In the genomic region with DNA sequence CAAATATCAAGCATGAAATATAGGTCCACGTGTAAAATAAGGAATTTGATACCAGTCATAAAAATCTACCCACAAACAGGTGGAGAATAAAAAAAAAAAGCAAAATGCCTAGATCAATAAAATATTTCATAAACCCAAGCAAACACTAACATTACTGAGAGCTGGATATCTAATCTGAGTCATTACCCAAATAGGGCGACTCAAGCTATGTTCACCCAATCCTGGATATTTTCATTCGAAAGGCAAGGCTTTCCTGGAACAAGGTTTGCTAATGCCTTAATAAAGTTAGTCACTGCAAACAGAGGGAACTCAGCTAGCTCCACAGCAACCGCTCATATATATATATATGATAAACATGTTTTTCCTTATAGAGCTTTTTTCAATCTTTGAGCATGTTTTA, we compare ENCODE assay signal across 19 cellular contexts. TPM values are rescaled to one million over a fixed set of nuclear protein-coding genes. Genes with fewer than 3 reads are reported as not detected.
DNase-seq lines count a peak whose midpoint lies in the region; ATAC-seq, FAIRE-seq and TF ChIP-seq lines count a peak whose summit lies in the region.
"Had no signal": no experiment of that assay in that cellular context is flagged by ENCODE, and none has a peak within 500 bp of the region (broad histone marks: within the 10 kb centered on the region; RNA-seq: fewer than 3 reads in every experiment).

No MANE protein-coding gene starts in this region.

- H4K20me1 ChIP-seq in astrocyte (ENCODE audit: insufficient read depth, low read length) (no peaks in the 10 kb centered on the region), hepatocyte (ENCODE audit: insufficient read depth, poor library complexity, severe bottlenecking) (no peaks in the 10 kb centered on the region)
- H4K20me1 ChIP-seq: BLaER1 treated with 17β-estradiol and CSF1 and Interleukin-3, amounts not matched to agents 10 nM and 100 nM had no signal

- peaks cover 3% of the 10 kb centered on the region for H3K4me1 Mint-ChIP-seq in astrocyte (ENCODE audit: low read depth, unreplicated experiment)

- DNase-seq in AG08396 (ENCODE audit: low spot score), result peak; percentile 37
- peak; percentile 26 for DNase-seq in HS-5 (ENCODE audit: low read depth)
- DNase-seq in astrocyte (ENCODE audit: low read depth), result peak; percentile 59
- peak; percentile 28 for DNase-seq in hepatocyte (ENCODE audit: low spot score)
- no peak for DNase-seq in NK-92 treated with Interleukin-12 subunit alpha and Interleukin-12 subunit beta, amount 100 ng/mL, for 24 hours (lab: John Stamatoyannopoulos, UW)
- no peak for DNase-seq in activated naive CD4-positive, alpha-beta T cell (lab: John Stamatoyannopoulos, UW)
- DNase-seq: activated CD8-positive, alpha-beta memory T cell treated with anti-CD3 and anti-CD28 coated beads for 24 hours; activated naive CD4-positive, alpha-beta T cell treated with anti-CD3 and anti-CD28 coated beads, Interleukin-2, amount 50 U/mL, for 16 hours; colonic mucosa; naive thymus-derived CD4-positive, alpha-beta T cell; NCI-H1105 treated with DMSO at 0.1 percent for 48 hours; NCI-H748 treated with DMSO at 0.1 percent for 48 hours had no signal

- no peak overlapping the region for H3K27ac Mint-ChIP-seq in astrocyte (ENCODE audit: unreplicated experiment)
- H3K27ac Mint-ChIP-seq: naive thymus-derived CD4-positive, alpha-beta T cell; stimulated activated naive CD8-positive, alpha-beta T cell treated with anti-CD3 and anti-CD28 coated beads, Interleukin-15, Interleukin-2, amounts not matched to agents 100 ng/mL and 50 ng/mL, for 24 hours had no signal

- H3K79me2 ChIP-seq in astrocyte (ENCODE audit: insufficient read depth, low read length) (no peaks in the 10 kb centered on the region), hepatocyte (no peaks in the 10 kb centered on the region)

- H3K9me3 ChIP-seq in astrocyte (ENCODE audit: insufficient read depth, low read depth, low read length) (no peaks in the 10 kb centered on the region), hepatocyte (ENCODE audit: low read depth) (no peaks in the 10 kb centered on the region)
- H3K9me3 ChIP-seq: colonic mucosa, HAP-1, right atrium auricular region had no signal

- H3K4me2 ChIP-seq in astrocyte (ENCODE audit: low read length) (peak overlapping the region; percentile 21), hepatocyte (no peak overlapping the region)
- H3K4me2 ChIP-seq: BLaER1 treated with 17β-estradiol and CSF1 and Interleukin-3, amounts not matched to agents 10 nM and 100 nM had no signal

- H3K27me3 ChIP-seq in astrocyte (ENCODE audit: insufficient read depth, low read length), result peaks cover 2% of the 10 kb centered on the region
- no peaks in the 10 kb centered on the region for H3K27me3 ChIP-seq in hepatocyte
- H3K27me3 ChIP-seq: BLaER1 treated with 17β-estradiol and CSF1 and Interleukin-3, amounts not matched to agents 10 nM and 100 nM; colonic mucosa; right atrium auricular region had no signal

- H2AFZ ChIP-seq in astrocyte (ENCODE audit: low read depth, low read length) (no peak overlapping the region), hepatocyte (no peak overlapping the region)

- ATAC-seq in GM21526 (IDR thresholded peaks at IDR 0.05; ENCODE audit: low FRiP score, unreplicated experiment) (no peak), HG02981 (IDR thresholded peaks at IDR 0.05; ENCODE audit: unreplicated experiment) (no peak)
- ATAC-seq: naive thymus-derived CD4-positive, alpha-beta T cell had no signal

- peaks cover 10% of the 10 kb centered on the region for H3K27me3 Mint-ChIP-seq in astrocyte (ENCODE audit: low read depth, unreplicated experiment)
- H3K27me3 Mint-ChIP-seq: stimulated activated naive CD8-positive, alpha-beta T cell treated with anti-CD3 and anti-CD28 coated beads, Interleukin-15, Interleukin-2, amounts not matched to agents 100 ng/mL and 50 ng/mL, for 24 hours had no signal

- no peaks in the 10 kb centered on the region for H3K9me2 ChIP-seq in hepatocyte (replicated peaks; ENCODE audit: insufficient read depth)

- H3K4me1 ChIP-seq in astrocyte (ENCODE audit: insufficient read depth, low read length) (peaks cover 3% of the 10 kb centered on the region), hepatocyte (ENCODE audit: insufficient read depth) (peaks cover 3% of the 10 kb centered on the region)
- H3K4me1 ChIP-seq: colonic mucosa, HAP-1, right atrium auricular region had no signal

- H3K36me3 Mint-ChIP-seq in astrocyte (ENCODE audit: low read depth, unreplicated experiment), result no peaks in the 10 kb centered on the region

- H3K4me3 Mint-ChIP-seq in astrocyte (ENCODE audit: unreplicated experiment), result no peak overlapping the region
- H3K4me3 Mint-ChIP-seq: naive thymus-derived CD4-positive, alpha-beta T cell; stimulated activated naive CD8-positive, alpha-beta T cell treated with anti-CD3 and anti-CD28 coated beads, Interleukin-15, Interleukin-2, amounts not matched to agents 100 ng/mL and 50 ng/mL, for 24 hours had no signal

- peaks cover 4% of the 10 kb centered on the region for H3K9me3 Mint-ChIP-seq in astrocyte (ENCODE audit: unreplicated experiment)
- H3K9me3 Mint-ChIP-seq: stimulated activated naive CD8-positive, alpha-beta T cell treated with anti-CD3 and anti-CD28 coated beads, Interleukin-15, Interleukin-2, amounts not matched to agents 100 ng/mL and 50 ng/mL, for 24 hours had no signal

- 62% methylated on average over 4 of the region's 4 CpGs for WGBS in hepatocyte (ENCODE audit: low lambda C conversion rate, missing lambda C conversion rate)

- H3K4me3 ChIP-seq in astrocyte (ENCODE audit: insufficient read depth, low read depth, low read length) (no peak overlapping the region), hepatocyte (no peak overlapping the region)
- H3K4me3 ChIP-seq: BLaER1 treated with 17β-estradiol and CSF1 and Interleukin-3, amounts not matched to agents 10 nM and 100 nM; colonic mucosa; HAP-1; right atrium auricular region had no signal

- no peak for FAIRE-seq in astrocyte (lab: Jason Lieb, UNC)
- FAIRE-seq: GM18507 had no signal

- H3K9ac ChIP-seq in astrocyte (ENCODE audit: low read length), result no peak overlapping the region
- H3K9ac ChIP-seq: BLaER1 treated with 17β-estradiol and CSF1 and Interleukin-3, amounts not matched to agents 10 nM and 100 nM had no signal

- TF ChIP-seq CTCF in astrocyte (IDR thresholded peaks at IDR 0.05; ENCODE audit: insufficient read depth, low read depth, low read length) (no peak), hepatocyte (IDR thresholded peaks at IDR 0.05; ENCODE audit: poor library complexity) (no peak)

- no peaks in the 10 kb centered on the region for H3K36me3 ChIP-seq in astrocyte (ENCODE audit: insufficient read depth, low read length)
- H3K36me3 ChIP-seq in hepatocyte (replicated peaks; ENCODE audit: insufficient read depth, low read depth), result no peaks in the 10 kb centered on the region
- H3K36me3 ChIP-seq: BLaER1 treated with 17β-estradiol and CSF1 and Interleukin-3, amounts not matched to agents 10 nM and 100 nM; colonic mucosa; HAP-1; right atrium auricular region had no signal

- H3K27ac ChIP-seq in astrocyte (ENCODE audit: low read depth, low read length) (no peak overlapping the region), hepatocyte (no peak overlapping the region)
- H3K27ac ChIP-seq: BLaER1 treated with 17β-estradiol and CSF1 and Interleukin-3, amounts not matched to agents 10 nM and 100 nM; colonic mucosa; right atrium auricular region had no signal

RNA-seq across cellular contexts. Expression of gene TM9SF2, which starts 33.5 kb away (rescaled TPM):
- total RNA-seq in astrocyte (118 and 132 TPM in 2 replicates), hepatocyte (272 and 280 TPM in 2 replicates)
- 160 and 184 TPM in 2 replicates for polyA plus RNA-seq in hepatocyte

Comparison
In these comparisons a context has a peak if more than half of its experiments do, and no peak if none do; other contexts are left out.
1. DNase-seq: peak in AG08396 (single experiment), HS-5 (single experiment), astrocyte (single experiment) and hepatocyte (single experiment); none in NK-92 treated with Interleukin-12 subunit alpha and Interleukin-12 subunit beta, amount 100 ng/mL, for 24 hours (single experiment) and activated naive CD4-positive, alpha-beta T cell (0 of 4).